Comparison of ENCODE assay signal across 8 cellular contexts in genomic region chr19:56139847-56140582, GRCh38. TPM values are rescaled to one million over a fixed set of nuclear protein-coding genes. Genes with fewer than 3 reads are reported as not detected.
DNase-seq lines count a peak whose midpoint lies in the region; ATAC-seq lines count a peak whose summit lies in the region.

No MANE protein-coding gene starts in this region.

- H3K36me3 ChIP-seq in iPS-15b (ENCODE audit: control insufficient read depth, insufficient read depth, low read length): no peaks in the 10 kb centered on the region

- intact Hi-C loops in activated CD4-positive, alpha-beta memory T cell treated with anti-CD3 and anti-CD28 coated beads for 36 hours (cut with micrococcal nuclease): loop anchor here (1.0 to 5.0 kb wide), 3 partner anchors 19 to 252 kb away; partner anchors contain the start of genes ZNF582 and ZNF787

- CTCF ChIA-PET in activated naive CD4-positive, alpha-beta T cell treated with anti-CD3 and anti-CD28 coated beads, Interleukin-2, amount 10 ng/mL, durations not matched to agents 7 days and 5 days (lab: Charles Lee): interaction anchor here (1.1 to 1.5 kb wide), 2 partner anchors 59 to 113 kb away, joined by 3 to 4 read pairs; no protein-coding TSS in a partner anchor
- CTCF ChIA-PET in activated CD4-positive, alpha-beta memory T cell treated with anti-CD3 and anti-CD28 coated beads for 36 hours (lab: Charles Lee): interaction anchor here (1.3 kb wide), 1 partner anchor 19 kb away, joined by 3 read pairs; the partner anchor contains the start of gene ZNF787

- H3K4me3 Mint-ChIP-seq in activated naive CD4-positive, alpha-beta T cell treated with anti-CD3 and anti-CD28 coated beads, Interleukin-2, amount 10 ng/mL, durations not matched to agents 7 days and 5 days: peak overlapping the region; percentile 89
- peak overlapping the region; percentile 92 for H3K4me3 Mint-ChIP-seq in activated CD4-positive, alpha-beta memory T cell treated with anti-CD3 and anti-CD28 coated beads for 36 hours

- H3K27me3 Mint-ChIP-seq in activated naive CD4-positive, alpha-beta T cell treated with anti-CD3 and anti-CD28 coated beads, Interleukin-2, amount 10 ng/mL, durations not matched to agents 7 days and 5 days: no peaks in the 10 kb centered on the region
- H3K27me3 Mint-ChIP-seq in activated CD4-positive, alpha-beta memory T cell treated with anti-CD3 and anti-CD28 coated beads for 36 hours: no peaks in the 10 kb centered on the region

- H3K4me3 ChIP-seq in iPS-15b (ENCODE audit: low read depth, low read length): peak overlapping the region; percentile 70

- DNase-seq in activated naive CD4-positive, alpha-beta T cell treated with anti-CD3 and anti-CD28 coated beads, Interleukin-2, amount 10 ng/mL, durations not matched to agents 7 days and 5 days: peak; percentile 28
- no peak for DNase-seq in activated naive CD4-positive, alpha-beta T cell treated with Interleukin-2 at 50 U/mL for 16 hours
- DNase-seq in activated CD4-positive, alpha-beta memory T cell treated with anti-CD3 and anti-CD28 coated beads for 36 hours: peak; percentile 44
- peak; percentile 30 for DNase-seq in stimulated activated naive CD8-positive, alpha-beta T cell treated with anti-CD3 and anti-CD28 coated beads, Interleukin-15, Interleukin-2, amounts not matched to agents 100 U/mL and 50 U/mL, for 24 hours
- no peak for DNase-seq in NCI-H774 (lab: John Stamatoyannopoulos, UW)

- H3K27me3 ChIP-seq in iPS-15b (ENCODE audit: control insufficient read depth, insufficient read depth, low read length): no peaks in the 10 kb centered on the region

- peaks cover 12% of the 10 kb centered on the region for H3K4me1 ChIP-seq in iPS-15b (ENCODE audit: control insufficient read depth, insufficient read depth, low read length)

- peaks cover 40% of the 10 kb centered on the region for H3K4me1 Mint-ChIP-seq in activated naive CD4-positive, alpha-beta T cell treated with anti-CD3 and anti-CD28 coated beads, Interleukin-2, amount 10 ng/mL, durations not matched to agents 7 days and 5 days
- H3K4me1 Mint-ChIP-seq in activated CD4-positive, alpha-beta memory T cell treated with anti-CD3 and anti-CD28 coated beads for 36 hours (ENCODE audit: low read depth): peaks cover 31% of the 10 kb centered on the region

- POLR2A ChIA-PET in activated CD4-positive, alpha-beta memory T cell treated with anti-CD3 and anti-CD28 coated beads for 36 hours (lab: Charles Lee): interaction anchor here (0.7 to 2.6 kb wide), 3 partner anchors 19 to 506 kb away, joined by 3 to 11 read pairs (median 4); partner anchors contain the start of gene ZNF787

- no peaks in the 10 kb centered on the region for H3K9me3 ChIP-seq in iPS-15b (ENCODE audit: control insufficient read depth, insufficient read depth, low read length)

- peak overlapping the region; percentile 92 for H3K27ac Mint-ChIP-seq in activated naive CD4-positive, alpha-beta T cell treated with anti-CD3 and anti-CD28 coated beads, Interleukin-2, amount 10 ng/mL, durations not matched to agents 7 days and 5 days
- H3K27ac Mint-ChIP-seq in activated CD4-positive, alpha-beta memory T cell treated with anti-CD3 and anti-CD28 coated beads for 36 hours: peak overlapping the region; percentile 95

- no peak overlapping the region for H3K9ac ChIP-seq in iPS-15b (ENCODE audit: low read depth, low read length)

- H3K9me3 Mint-ChIP-seq in activated naive CD4-positive, alpha-beta T cell treated with anti-CD3 and anti-CD28 coated beads, Interleukin-2, amount 10 ng/mL, durations not matched to agents 7 days and 5 days: no peaks in the 10 kb centered on the region
- H3K9me3 Mint-ChIP-seq in activated CD4-positive, alpha-beta memory T cell treated with anti-CD3 and anti-CD28 coated beads for 36 hours: no peaks in the 10 kb centered on the region

- ATAC-seq in stimulated activated naive CD8-positive, alpha-beta T cell treated with anti-CD3 and anti-CD28 coated beads, Interleukin-15, Interleukin-2, amounts not matched to agents 100 U/mL and 50 U/mL, for 24 hours: no peak
- ATAC-seq in GM21576 (IDR thresholded peaks at IDR 0.05; ENCODE audit: unreplicated experiment) (no peak), HG03039 (IDR thresholded peaks at IDR 0.05; ENCODE audit: unreplicated experiment) (no peak)

- peaks cover 5% of the 10 kb centered on the region for H3K36me3 Mint-ChIP-seq in activated naive CD4-positive, alpha-beta T cell treated with anti-CD3 and anti-CD28 coated beads, Interleukin-2, amount 10 ng/mL, durations not matched to agents 7 days and 5 days
- no peaks in the 10 kb centered on the region for H3K36me3 Mint-ChIP-seq in activated CD4-positive, alpha-beta memory T cell treated with anti-CD3 and anti-CD28 coated beads for 36 hours

RNA-seq across cellular contexts. Expression of gene ZNF444, which starts 1.1 kb away (rescaled TPM):
- 10 to 100 TPM; 23.1 to 26.1 TPM for total RNA-seq in activated CD4-positive, alpha-beta memory T cell treated with anti-CD3 and anti-CD28 coated beads for 36 hours

RNA-seq across cellular contexts. Expression of gene ZNF787, which starts 18.9 kb away (rescaled TPM):
- total RNA-seq in activated CD4-positive, alpha-beta memory T cell treated with anti-CD3 and anti-CD28 coated beads for 36 hours: 10 to 100 TPM; 25.3 to 25.5 TPM

RNA-seq across cellular contexts. Expression of gene GALP, which starts 35.8 kb away (rescaled TPM):
- total RNA-seq in activated CD4-positive, alpha-beta memory T cell treated with anti-CD3 and anti-CD28 coated beads for 36 hours: not detected

RNA-seq across cellular contexts. Expression of gene ZSCAN5B, which starts 57.6 kb away (rescaled TPM):
- total RNA-seq in activated CD4-positive, alpha-beta memory T cell treated with anti-CD3 and anti-CD28 coated beads for 36 hours: not detected

Comparison
In these comparisons a context has a peak if more than half of its experiments do, and no peak if none do; other contexts are left out.
1. DNase-seq: peak in activated naive CD4-positive, alpha-beta T cell treated with anti-CD3 and anti-CD28 coated beads, Interleukin-2, amount 10 ng/mL, durations not matched to agents 7 days and 5 days (single experiment), activated CD4-positive, alpha-beta memory T cell treated with anti-CD3 and anti-CD28 coated beads for 36 hours (single experiment) and stimulated activated naive CD8-positive, alpha-beta T cell treated with anti-CD3 and anti-CD28 coated beads, Interleukin-15, Interleukin-2, amounts not matched to agents 100 U/mL and 50 U/mL, for 24 hours (single experiment); none in activated naive CD4-positive, alpha-beta T cell treated with Interleukin-2 at 50 U/mL for 16 hours (single experiment) and NCI-H774 (single experiment).